Comparison of ENCODE assay signal across 30 cellular contexts in the genomic region with DNA sequence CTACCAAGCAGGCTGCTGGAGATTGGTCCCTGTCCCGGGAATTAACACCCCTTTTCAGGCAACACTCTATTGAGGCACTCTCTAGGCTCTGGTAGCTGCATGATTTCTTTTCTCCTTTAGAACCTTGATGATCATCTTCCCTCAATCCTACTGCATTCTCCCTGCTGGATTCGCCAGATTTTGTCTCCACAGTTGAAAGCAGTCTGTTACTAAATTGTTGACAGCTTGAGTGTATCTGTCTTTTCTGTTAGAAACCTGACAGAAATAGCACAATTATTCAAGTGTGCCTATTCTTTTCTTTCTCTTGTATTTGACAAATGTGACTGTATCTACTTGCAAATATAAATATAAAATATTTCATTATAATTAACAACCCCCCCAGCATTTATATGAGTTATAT.
"Had no signal": no experiment of that assay in that cellular context is flagged by ENCODE, and none has a peak within 500 bp of the region (broad histone marks: within the 10 kb centered on the region; RNA-seq: fewer than 3 reads in every experiment).

No MANE protein-coding gene starts in this region.

- H3K27ac ChIP-seq: heart left ventricle, left lung, lower lobe of right lung, ovary, prostate gland, skin epidermis, testis, thyroid gland, transverse colon, upper lobe of left lung had no signal

- H3K4me1 Mint-ChIP-seq: immature natural killer cell; naive thymus-derived CD4-positive, alpha-beta T cell; neural crest cell had no signal

- H3K27ac Mint-ChIP-seq: immature natural killer cell; naive thymus-derived CD4-positive, alpha-beta T cell; natural killer cell treated with Interleukin-12 subunit alpha and Interleukin-12 subunit beta and Interleukin-15 and Interleukin-18, amount 100 ng/mL, for 72 hours; stimulated activated naive CD8-positive, alpha-beta T cell treated with anti-CD3 and anti-CD28 coated beads, Interleukin-15, Interleukin-2, amounts not matched to agents 100 ng/mL and 50 ng/mL, for 24 hours had no signal

- H3K4me1 ChIP-seq: heart left ventricle, left lung, lower lobe of right lung, prostate gland, testis, thyroid gland, transverse colon, upper lobe of left lung had no signal

- H3K4me3 Mint-ChIP-seq: immature natural killer cell; naive thymus-derived CD4-positive, alpha-beta T cell; natural killer cell treated with Interleukin-12 subunit alpha and Interleukin-12 subunit beta and Interleukin-15 and Interleukin-18, amount 100 ng/mL, for 72 hours; neural crest cell; stimulated activated naive CD8-positive, alpha-beta T cell treated with anti-CD3 and anti-CD28 coated beads, Interleukin-15, Interleukin-2, amounts not matched to agents 100 ng/mL and 50 ng/mL, for 24 hours had no signal

- H3K4me3 ChIP-seq: heart left ventricle, left lung, lower lobe of right lung, mucosa of descending colon, ovary, prostate gland, skin epidermis, testis, thyroid gland, transverse colon, upper lobe of left lung had no signal

- H3K27me3 ChIP-seq: heart left ventricle, left lung, ovary, testis, thyroid gland, transverse colon, upper lobe of left lung had no signal

- ATAC-seq: heart left ventricle; left colon; left lung; lower lobe of right lung; mucosa of descending colon; naive thymus-derived CD4-positive, alpha-beta T cell; natural killer cell treated with Interleukin-12 subunit alpha and Interleukin-12 subunit beta and Interleukin-15 and Interleukin-18, amount 100 ng/mL, for 72 hours; right cardiac atrium; sciatic nerve had no signal

- H3K27me3 Mint-ChIP-seq: naive thymus-derived CD4-positive, alpha-beta T cell; natural killer cell treated with Interleukin-12 subunit alpha and Interleukin-12 subunit beta and Interleukin-15 and Interleukin-18, amount 100 ng/mL, for 72 hours; stimulated activated naive CD8-positive, alpha-beta T cell treated with anti-CD3 and anti-CD28 coated beads, Interleukin-15, Interleukin-2, amounts not matched to agents 100 ng/mL and 50 ng/mL, for 24 hours had no signal

- DNase-seq: heart left ventricle; hypothalamus; immature natural killer cell; kidney; left colon; left lung; lower lobe of right lung; midbrain; mucosa of descending colon; naive thymus-derived CD4-positive, alpha-beta T cell; ovary; retina; right cardiac atrium; stimulated activated CD4-positive, alpha-beta T cell treated with anti-CD3 and anti-CD28 coated beads, Interleukin-12 subunit alpha, Interleukin-12 subunit beta, amount 100 ng/mL, for 4 hours; stimulated activated CD4-positive, alpha-beta T cell treated with anti-CD3 and anti-CD28 coated beads, Interleukin-15, amount 100 ng/mL, for 24 hours; stimulated activated CD4-positive, alpha-beta T cell treated with anti-CD3 and anti-CD28 coated beads, Interleukin-2, amount 100 ng/mL, for 24 hours; stimulated activated CD4-positive, alpha-beta T cell treated with anti-CD3 and anti-CD28 coated beads, Interleukin-4, amount 100 ng/mL, for 1 hour; stimulated activated naive CD4-positive, alpha-beta T cell; substantia nigra; testis; thyroid gland; transverse colon; upper lobe of left lung had no signal

- FAIRE-seq: islet of Langerhans had no signal

- H3K36me3 ChIP-seq: heart left ventricle, left lung, lower lobe of right lung, ovary, prostate gland, thyroid gland, transverse colon, upper lobe of left lung had no signal

- H3K9me3 ChIP-seq: lower lobe of right lung, ovary, prostate gland, testis, thyroid gland had no signal

- H3K36me3 Mint-ChIP-seq: naive thymus-derived CD4-positive, alpha-beta T cell had no signal
